19 cellular contexts compared by ENCODE assay signal in genomic region chr1:207902566-207902965, GRCh38. TPM values are rescaled to one million over a fixed set of nuclear protein-coding genes. Genes with fewer than 3 reads are reported as not detected.
"Had no signal": no experiment of that assay in that cellular context is flagged by ENCODE, and none has a peak within 500 bp of the region (broad histone marks: within the 10 kb centered on the region; RNA-seq: fewer than 3 reads in every experiment).

No MANE protein-coding gene starts in this region.

- DNase-seq: activated naive CD4-positive, alpha-beta T cell treated with Interleukin-2 at 50 U/mL for 16 hours; activated naive CD8-positive, alpha-beta T cell treated with anti-CD3 and anti-CD28 coated beads, Interleukin-2, amount 50 U/mL, for 24 hours; aorta; dermis blood vessel endothelial cell; hippocampal formation; mesendoderm; occipital lobe; SK-N-SH; stimulated activated CD4-positive, alpha-beta T cell treated with anti-CD3 and anti-CD28 coated beads, Interleukin-1b, Interleukin-23, amount 100 ng/mL, for 48 hours; T-cell; T-helper 9 cell had no signal

- H3K36me3 ChIP-seq: breast epithelium, gastroesophageal sphincter, prostate gland, tibial nerve had no signal

- H3K4me1 ChIP-seq: breast epithelium, prostate gland had no signal

- H3K9me3 ChIP-seq: breast epithelium, gastroesophageal sphincter, prostate gland, SK-N-SH, tibial nerve had no signal

- H3K9ac ChIP-seq: SK-N-SH had no signal

- H3K4me2 ChIP-seq: SK-N-SH had no signal

- H3K27ac ChIP-seq: prostate gland had no signal

- ATAC-seq: activated CD4-positive, CD25-positive, alpha-beta regulatory T cell treated with anti-CD3 and anti-CD28 coated beads, Interleukin-2, amount 50 U/mL, for 24 hours; activated T-helper 17 cell treated with anti-CD3 and anti-CD28 coated beads, Interleukin-2, amount 50 U/mL, for 72 hours; gastroesophageal sphincter; natural killer cell treated with Interleukin-12 subunit alpha and Interleukin-12 subunit beta and Interleukin-15 and Interleukin-18, amount 100 ng/mL, for 72 hours; T-cell had no signal

- H3K27me3 ChIP-seq: breast epithelium, gastroesophageal sphincter, tibial nerve had no signal

- H3K4me3 ChIP-seq: breast epithelium, gastroesophageal sphincter, prostate gland, tibial nerve had no signal

RNA-seq across cellular contexts. Expression of gene CD34, which starts 8.4 kb away (rescaled TPM):
- total RNA-seq: epithelial cell of proximal tubule; natural killer cell treated with Interleukin-12 subunit alpha and Interleukin-12 subunit beta and Interleukin-15 and Interleukin-18, amount 100 ng/mL, for 72 hours had no signal
